8 cellular contexts compared by ENCODE assay signal in the genomic region with DNA sequence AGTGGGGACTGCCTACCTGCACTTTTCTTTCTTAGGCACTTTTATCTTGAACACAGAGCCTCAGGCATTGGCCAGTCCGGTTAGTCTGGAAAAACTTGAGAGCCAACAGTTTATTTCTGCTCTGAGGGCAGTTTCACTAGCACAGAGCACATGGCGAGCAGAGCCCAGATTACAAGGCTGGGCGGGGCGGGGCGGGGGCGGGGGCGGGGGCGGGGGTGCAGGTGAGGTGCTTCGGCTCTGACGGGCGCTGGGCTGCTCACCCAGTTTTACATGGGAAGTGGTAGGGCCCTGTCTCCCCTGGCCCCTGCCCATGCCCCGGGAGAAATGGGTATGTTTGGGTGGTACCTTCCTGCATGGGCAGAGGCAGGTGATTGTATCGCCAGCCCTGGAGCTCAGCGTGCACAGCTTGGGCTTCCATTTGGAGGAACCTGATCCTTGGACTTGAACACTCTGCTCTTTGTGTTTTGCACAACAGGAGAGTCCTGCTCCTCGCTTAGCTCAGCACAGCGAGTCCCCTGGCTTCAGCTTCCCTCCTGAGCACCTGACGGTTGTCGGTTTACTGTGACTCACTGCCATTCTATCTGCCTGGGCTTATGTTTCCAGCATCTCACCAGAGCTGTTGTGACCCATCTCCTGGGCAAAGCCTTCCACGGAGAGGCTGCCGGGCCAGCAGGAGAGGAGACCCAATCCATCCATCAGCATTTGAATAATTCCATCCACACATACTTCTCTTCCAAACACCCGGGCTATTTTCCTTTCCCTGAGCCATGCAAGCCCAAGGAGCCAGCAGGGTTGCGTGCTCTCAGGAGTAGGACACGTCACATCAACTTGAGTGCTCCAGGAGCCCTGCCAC.
DNase-seq lines count a peak whose midpoint lies in the region; ATAC-seq, FAIRE-seq and TF ChIP-seq lines count a peak whose summit lies in the region.

No MANE protein-coding gene starts in this region.

- no peaks in the 10 kb centered on the region for H3K27me3 ChIP-seq in right atrium auricular region

- H3K4me1 ChIP-seq in right atrium auricular region = peaks cover 0 to 53% of the 10 kb centered on the region in 2 donors

- no peak for FAIRE-seq in RCC 7860 (lab: Jason Lieb, UNC)

- TF ChIP-seq CTCF in GM12875 (IDR thresholded peaks at IDR 0.05; ENCODE audit: borderline replicate concordance, insufficient read depth, low read depth, low read length) (no peak), right atrium auricular region (IDR thresholded peaks at IDR 0.05) (no peak)

- peak overlapping the region; percentile 47 for H3K4me3 ChIP-seq in GM12875 (ENCODE audit: low read depth, low read length)
- no peak overlapping the region for H3K4me3 ChIP-seq in right atrium auricular region

- H3K27ac ChIP-seq in right atrium auricular region = peak overlapping the region; percentile 73 to 83

- H3K36me3 ChIP-seq in right atrium auricular region = no peaks in the 10 kb centered on the region

- ATAC-seq in HG03039 (IDR thresholded peaks at IDR 0.05; ENCODE audit: unreplicated experiment) = peak; percentile 5
- ATAC-seq in GM21576 (IDR thresholded peaks at IDR 0.05; ENCODE audit: unreplicated experiment) = no peak
- ATAC-seq in HG03135 (IDR thresholded peaks at IDR 0.05; ENCODE audit: unreplicated experiment) = no peak

- no peaks in the 10 kb centered on the region for H3K9me3 ChIP-seq in right atrium auricular region

- peak; percentile 79 for DNase-seq in RCC 7860 (ENCODE audit: low spot score)
- peak; percentile 78 for DNase-seq in activated naive CD4-positive, alpha-beta T cell treated with Interleukin-2 at 50 U/mL for 16 hours
- no peak for DNase-seq in right atrium auricular region (ENCODE audit: low spot score)
- peak; percentile 55 to 72 (median 59) for DNase-seq in stimulated activated CD4-positive, alpha-beta T cell treated with anti-CD3 and anti-CD28 coated beads, Interleukin-12 subunit alpha, Interleukin-12 subunit beta, amount 100 ng/mL, for 48 hours (ENCODE audit: low read depth in 2 of 3, low spot score in 1 of 3)
